In the genomic region with DNA sequence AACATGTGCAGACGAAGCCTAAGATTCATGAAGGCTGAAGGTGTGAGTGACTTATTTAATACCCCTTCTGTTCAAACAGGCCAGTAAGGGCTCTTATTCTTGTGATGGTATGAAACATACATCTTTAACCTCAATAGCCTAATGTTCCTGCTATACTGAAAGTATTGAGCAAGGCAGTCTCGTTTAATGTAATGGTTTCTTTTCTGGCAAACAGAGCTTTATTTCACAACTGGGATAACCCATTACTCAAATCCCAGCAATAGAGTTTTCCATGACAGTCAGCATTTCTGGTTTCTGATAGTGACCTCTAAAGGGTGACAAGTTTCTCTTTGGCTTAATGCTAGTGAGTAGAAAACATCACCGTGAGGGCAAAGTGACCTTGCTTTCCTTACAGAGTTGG, we compare ENCODE assay signal across 24 cellular contexts. TPM values are rescaled to one million over a fixed set of nuclear protein-coding genes. Genes with fewer than 3 reads are reported as not detected.
DNase-seq lines count a peak whose midpoint lies in the region; ATAC-seq and TF ChIP-seq lines count a peak whose summit lies in the region.
"Had no signal": no experiment of that assay in that cellular context is flagged by ENCODE, and none has a peak within 500 bp of the region (broad histone marks: within the 10 kb centered on the region; RNA-seq: fewer than 3 reads in every experiment).

No MANE protein-coding gene starts in this region.

- H3K4me3 ChIP-seq in GM12865 (ENCODE audit: low read depth, low read length) = no peak overlapping the region
- H3K4me3 ChIP-seq in KMS-11 (IDR thresholded peaks at IDR 0.05; ENCODE audit: insufficient read depth, low read depth, low read length) = no peak overlapping the region
- H3K4me3 ChIP-seq in fibroblast of mammary gland (ENCODE audit: control insufficient read depth, low read depth, low read length) = no peak overlapping the region
- no peak overlapping the region for H3K4me3 ChIP-seq in mesenchymal stem cell (ENCODE audit: insufficient read depth in 1 of 2, low read depth in 1 of 2, low read length in 2 of 2)
- H3K4me3 ChIP-seq: K562, SJSA1 had no signal

- H2AK5ac ChIP-seq in mesenchymal stem cell (ENCODE audit: low read length, severe bottlenecking) = no peak overlapping the region

- no peaks in the 10 kb centered on the region for H3K79me2 ChIP-seq in KMS-11 (ENCODE audit: insufficient read depth, low read depth)

- H3K23ac ChIP-seq in mesenchymal stem cell (ENCODE audit: low read length in 2 of 2) = no peak overlapping the region

- H3K18ac ChIP-seq in mesenchymal stem cell (ENCODE audit: low read depth in 1 of 2, low read length in 2 of 2) = no peak overlapping the region

- ATAC-seq in GM19467 (IDR thresholded peaks at IDR 0.05; ENCODE audit: unreplicated experiment) (no peak), left lobe of liver (no peak)
- ATAC-seq: CD8-positive, alpha-beta T cell; HCT116; K562; Right ventricle myocardium inferior had no signal

- H4K8ac ChIP-seq in mesenchymal stem cell (ENCODE audit: low read length) = no peak overlapping the region

- H3K36me3 ChIP-seq in KMS-11 (ENCODE audit: insufficient read depth) = no peaks in the 10 kb centered on the region
- no peaks in the 10 kb centered on the region for H3K36me3 ChIP-seq in mesenchymal stem cell (ENCODE audit: control insufficient read depth in 1 of 2, insufficient read depth in 2 of 2, low read depth in 1 of 2, low read length in 2 of 2)
- H3K36me3 ChIP-seq: SJSA1 had no signal

- H2BK120ac ChIP-seq in mesenchymal stem cell (ENCODE audit: low read depth, low read length) = no peak overlapping the region

- peak overlapping the region; percentile 53 for H2AFZ ChIP-seq in KMS-11 (ENCODE audit: low read depth)
- no peak overlapping the region for H2AFZ ChIP-seq in mesenchymal stem cell (ENCODE audit: low read depth, low read length)

- H4K91ac ChIP-seq in mesenchymal stem cell (ENCODE audit: low read length) = no peak overlapping the region

- H3K27ac ChIP-seq in KMS-11 (peak overlapping the region; percentile 81), mesenchymal stem cell (ENCODE audit: low read length, poor library complexity, severe bottlenecking) (no peak overlapping the region)
- H3K27ac ChIP-seq: SJSA1 had no signal

- no peak overlapping the region for H3K4ac ChIP-seq in mesenchymal stem cell (ENCODE audit: low read depth in 1 of 2, low read length in 2 of 2)

- no peaks in the 10 kb centered on the region for H3K79me1 ChIP-seq in mesenchymal stem cell (replicated peaks; ENCODE audit: low read length, poor library complexity, severe bottlenecking)

- H4K20me1 ChIP-seq in KMS-11 (ENCODE audit: insufficient read depth) = no peaks in the 10 kb centered on the region

- DNase-seq in GM12865 (ENCODE audit: low read depth) (peak; percentile 7), fibroblast of mammary gland (ENCODE audit: low read depth) (peak; percentile 13), mesenchymal stem cell (peak; percentile 55), left lobe of liver (ENCODE audit: low spot score) (no peak)
- no peak for DNase-seq in stimulated activated naive CD4-positive, alpha-beta T cell treated with Interleukin-2 at 50 U/mL for 16 hours (lab: John Stamatoyannopoulos, UW)
- DNase-seq: 8988T; AML-193; C1 segment of cervical spinal cord; CD8-positive, alpha-beta T cell; DND-41; GOT3; NCI-H1092; NCI-H1436; NCI-H187 treated with DMSO at 0.1 percent for 48 hours; NCI-H2107; NCI-H446 treated with DMSO at 0.1 percent for 48 hours; NCI-H526 treated with DMSO at 0.1 percent for 48 hours had no signal

- no peak for TF ChIP-seq CTCF in GM12865 (IDR thresholded peaks at IDR 0.05; ENCODE audit: insufficient read depth, low read depth, low read length, missing control alignments)
- no peak for TF ChIP-seq CTCF in KMS-11 (conservative IDR thresholded peaks at IDR 0.05; ENCODE audit: low read depth, low read length)
- TF ChIP-seq CTCF in fibroblast of mammary gland (conservative IDR thresholded peaks at IDR 0.05; ENCODE audit: control insufficient read depth, insufficient read depth, low read depth, low read length) = no peak

- H3K14ac ChIP-seq in mesenchymal stem cell (ENCODE audit: low read length in 2 of 2) = no peak overlapping the region

- H3K4me1 ChIP-seq in KMS-11 (ENCODE audit: low read depth, poor library complexity, severe bottlenecking) (peaks cover 42% of the 10 kb centered on the region), mesenchymal stem cell (ENCODE audit: control insufficient read depth, insufficient read depth, low read depth, low read length) (no peaks in the 10 kb centered on the region)
- H3K4me1 ChIP-seq: SJSA1 had no signal

- H3K9ac ChIP-seq in KMS-11 (peak overlapping the region; percentile 37; the same call in 1 of the 2 replicates), mesenchymal stem cell (ENCODE audit: low read length) (no peak overlapping the region)

- WGBS in mesenchymal stem cell = 100% methylated on average over 1 of the region's 3 CpGs

- no peaks in the 10 kb centered on the region for H3K9me3 ChIP-seq in mesenchymal stem cell (ENCODE audit: control insufficient read depth, low read length)
- H3K9me3 ChIP-seq: SJSA1 had no signal

- H2BK5ac ChIP-seq in mesenchymal stem cell (ENCODE audit: low read depth, low read length, poor library complexity, severe bottlenecking) = no peak overlapping the region

- H3K4me2 ChIP-seq in KMS-11 (peak overlapping the region; percentile 67), mesenchymal stem cell (ENCODE audit: low read length, poor library complexity, severe bottlenecking) (no peak overlapping the region)

- H2BK15ac ChIP-seq in mesenchymal stem cell (ENCODE audit: low read depth, poor library complexity, severe bottlenecking) = no peak overlapping the region

- no peak overlapping the region for H2BK12ac ChIP-seq in mesenchymal stem cell (ENCODE audit: low read length in 2 of 2)

- no peaks in the 10 kb centered on the region for H3K27me3 ChIP-seq in KMS-11 (ENCODE audit: insufficient read depth, low read depth)
- no peaks in the 10 kb centered on the region for H3K27me3 ChIP-seq in mesenchymal stem cell (ENCODE audit: control insufficient read depth in 1 of 2, insufficient read depth in 1 of 2, low read length in 2 of 2)
- H3K27me3 ChIP-seq: SJSA1 had no signal

RNA-seq across cellular contexts. Expression of a gene that starts 13.4 kb away (rescaled TPM):
- not detected for polyA plus RNA-seq in mesenchymal stem cell (2013, experiment 1 of 2)
- polyA plus RNA-seq in mesenchymal stem cell (2013, experiment 2 of 2) = not detected
- total RNA-seq in left lobe of liver = not detected
- total RNA-seq: CD8-positive, alpha-beta T cell; Right ventricle myocardium inferior; SJSA1 had no signal
- polyA plus RNA-seq: AG04450 had no signal

Comparison
In these comparisons a context has a peak if more than half of its experiments do, and no peak if none do; other contexts are left out.
1. DNase-seq: peak in GM12865 (single experiment), fibroblast of mammary gland (single experiment) and mesenchymal stem cell (single experiment); none in stimulated activated naive CD4-positive, alpha-beta T cell treated with Interleukin-2 at 50 U/mL for 16 hours (single experiment) and left lobe of liver (single experiment).